ENCODE assay signal across 10 cellular contexts in the genomic region with DNA sequence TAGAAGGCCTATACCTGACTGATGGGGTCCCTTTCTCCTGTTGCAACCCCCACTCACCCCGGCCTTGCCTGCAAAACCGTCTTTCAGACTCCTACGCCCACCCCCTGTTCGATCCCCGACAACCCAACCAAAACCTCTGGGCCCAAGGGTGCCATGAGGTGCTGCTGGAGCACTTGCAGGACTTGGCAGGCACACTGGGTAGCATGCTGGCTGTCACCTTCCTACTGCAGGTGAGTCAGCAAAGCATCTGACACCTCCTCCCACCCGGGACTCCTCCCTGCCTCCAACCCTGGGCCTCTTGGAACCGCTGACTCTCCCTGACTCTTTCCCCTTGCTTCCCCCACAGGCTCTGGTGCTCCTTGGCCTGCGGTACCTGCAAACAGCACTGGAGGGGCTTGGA.
DNase-seq lines count a peak whose midpoint lies in the region; ATAC-seq, FAIRE-seq and TF ChIP-seq lines count a peak whose summit lies in the region.
"Had no signal": no experiment of that assay in that cellular context is flagged by ENCODE, and none has a peak within 500 bp of the region (broad histone marks: within the 10 kb centered on the region; RNA-seq: fewer than 3 reads in every experiment).

No MANE protein-coding gene starts in this region.

- FAIRE-seq in HTR-8/SVneo (lab: Jason Lieb, UNC): no peak

- no peak for TF ChIP-seq CTCF in foreskin fibroblast (IDR thresholded peaks at IDR 0.05; ENCODE audit: low read depth, low read length)

- no peak for ATAC-seq in HG02885 (IDR thresholded peaks at IDR 0.05; ENCODE audit: poor library complexity, unreplicated experiment)

- H3K4me3 ChIP-seq in foreskin fibroblast (ENCODE audit: low read depth in 1 of 2, low read length in 2 of 2): no peak overlapping the region

- DNase-seq in HPDE6-E6E7 (ENCODE audit: extremely low spot score) (peak; percentile 58), foreskin fibroblast (peak; percentile 33 to 66), HuH-7 (ENCODE audit: low spot score) (no peak), HTR-8/SVneo (ENCODE audit: insufficient read length, low spot score) (no peak), C1 segment of cervical spinal cord (lab: John Stamatoyannopoulos, UW) (no peak)
- DNase-seq in activated CD4-positive, alpha-beta T cell treated with anti-CD3 and anti-CD28 coated beads, Interleukin-2, amount 50 U/mL, for 48 hours: peak; percentile 64 to 68
- DNase-seq in stimulated activated CD4-positive, alpha-beta T cell treated with anti-CD3 and anti-CD28 coated beads, TNF-alpha, amount 100 ng/mL, for 24 hours (ENCODE audit: low read depth in 3 of 3): peak in 2 of 3 experiments; percentile 43 to 59
- DNase-seq: naive B cell, NCI-H146 had no signal

Comparison
In these comparisons a context has a peak if more than half of its experiments do, and no peak if none do; other contexts are left out.
1. DNase-seq: peak in HPDE6-E6E7 (single experiment), activated CD4-positive, alpha-beta T cell treated with anti-CD3 and anti-CD28 coated beads, Interleukin-2, amount 50 U/mL, for 48 hours (2 of 2), foreskin fibroblast (2 of 2) and stimulated activated CD4-positive, alpha-beta T cell treated with anti-CD3 and anti-CD28 coated beads, TNF-alpha, amount 100 ng/mL, for 24 hours (2 of 3); none in HuH-7 (single experiment), HTR-8/SVneo (single experiment) and C1 segment of cervical spinal cord (0 of 14).